In genomic region chr4:94339779-94340178, GRCh38 we compare ENCODE assay signal across 11 cellular contexts. TPM values are rescaled to one million over a fixed set of nuclear protein-coding genes. Genes with fewer than 3 reads are reported as not detected.
A peak's percentile ranks its signal among the peaks of the same experiment; 100 is the strongest.
DNase-seq lines count a peak whose midpoint lies in the region; ATAC-seq lines count a peak whose summit lies in the region.
"Had no signal": no experiment of that assay in that cellular context is flagged by ENCODE, and none has a peak within 500 bp of the region (broad histone marks: within the 10 kb centered on the region; RNA-seq: fewer than 3 reads in every experiment).

No MANE protein-coding gene starts in this region.

- intact Hi-C loops in activated T-helper 1 cell treated with anti-CD3 and anti-CD28 coated beads, Interleukin-12 subunit alpha, Interleukin-12 subunit beta, Interleukin-2, Interleukin-4 antibody, amounts not matched to agents 30 ng/mL and 10 ng/mL and 1 ng/mL, durations not matched to agents 14 hours and 24 hours and 36 hours (cut with micrococcal nuclease), result loop anchor here (1.0 to 2.0 kb wide), 4 partner anchors 10 to 133 kb away; partner anchors contain the start of genes PDLIM5 and SMARCAD1
- intact Hi-C loops in sciatic nerve (cut with DNase I), result no loop called here

- peak; percentile 1 for DNase-seq in activated CD8-positive, alpha-beta memory T cell treated with anti-CD3 and anti-CD28 coated beads, Interleukin-2, amount 50 U/mL, for 24 hours (ENCODE audit: extremely low read depth)
- DNase-seq in activated CD8-positive, alpha-beta memory T cell treated with anti-CD3 and anti-CD28 coated beads, Interleukin-2, amount 50 U/mL, for 48 hours, result no peak
- DNase-seq in activated T-helper 1 cell treated with anti-CD3 and anti-CD28 coated beads, Interleukin-12 subunit alpha, Interleukin-12 subunit beta, Interleukin-2, Interleukin-4 antibody, amounts not matched to agents 30 ng/mL and 10 ng/mL and 1 ng/mL, durations not matched to agents 14 hours and 24 hours and 36 hours (ENCODE audit: low spot score), result no peak
- DNase-seq in sciatic nerve (ENCODE audit: low spot score) (no peak), SW480 (ENCODE audit: low spot score) (no peak), NCI-H226 (no peak)
- DNase-seq: NCI-H345 had no signal

- ATAC-seq in sciatic nerve, result peak; percentile 39
- no peak for ATAC-seq in GM18861 (IDR thresholded peaks at IDR 0.05; ENCODE audit: unreplicated experiment)

- peaks cover 4 to 10% (median 9%) of the 10 kb centered on the region in 3 donors for H3K4me1 Mint-ChIP-seq in IgD-negative memory B cell
- peaks cover 27% of the 10 kb centered on the region for H3K4me1 Mint-ChIP-seq in activated T-helper 1 cell treated with anti-CD3 and anti-CD28 coated beads, Interleukin-12 subunit alpha, Interleukin-12 subunit beta, Interleukin-2, Interleukin-4 antibody, amounts not matched to agents 30 ng/mL and 10 ng/mL and 1 ng/mL, durations not matched to agents 14 hours and 24 hours and 36 hours (ENCODE audit: low read depth)
- H3K4me1 Mint-ChIP-seq: neural crest cell had no signal

- peak overlapping the region in 1 of 3 donors; percentile 80 for H3K27ac Mint-ChIP-seq in IgD-negative memory B cell
- peak overlapping the region; percentile 44 for H3K27ac Mint-ChIP-seq in activated T-helper 1 cell treated with anti-CD3 and anti-CD28 coated beads, Interleukin-12 subunit alpha, Interleukin-12 subunit beta, Interleukin-2, Interleukin-4 antibody, amounts not matched to agents 30 ng/mL and 10 ng/mL and 1 ng/mL, durations not matched to agents 14 hours and 24 hours and 36 hours

- no peaks in the 10 kb centered on the region for H3K36me3 Mint-ChIP-seq in IgD-negative memory B cell
- no peaks in the 10 kb centered on the region for H3K36me3 Mint-ChIP-seq in activated T-helper 1 cell treated with anti-CD3 and anti-CD28 coated beads, Interleukin-12 subunit alpha, Interleukin-12 subunit beta, Interleukin-2, Interleukin-4 antibody, amounts not matched to agents 30 ng/mL and 10 ng/mL and 1 ng/mL, durations not matched to agents 14 hours and 24 hours and 36 hours (ENCODE audit: low read depth)

- peaks cover 3% of the 10 kb centered on the region for H3K27me3 Mint-ChIP-seq in IgD-negative memory B cell
- H3K27me3 Mint-ChIP-seq in activated T-helper 1 cell treated with anti-CD3 and anti-CD28 coated beads, Interleukin-12 subunit alpha, Interleukin-12 subunit beta, Interleukin-2, Interleukin-4 antibody, amounts not matched to agents 30 ng/mL and 10 ng/mL and 1 ng/mL, durations not matched to agents 14 hours and 24 hours and 36 hours (ENCODE audit: insufficient read depth), result peaks cover 3% of the 10 kb centered on the region

- H3K4me3 Mint-ChIP-seq in IgD-negative memory B cell, result peak overlapping the region in 3 of 4 donors; percentile 74 to 92 (median 75)
- H3K4me3 Mint-ChIP-seq in activated T-helper 1 cell treated with anti-CD3 and anti-CD28 coated beads, Interleukin-12 subunit alpha, Interleukin-12 subunit beta, Interleukin-2, Interleukin-4 antibody, amounts not matched to agents 30 ng/mL and 10 ng/mL and 1 ng/mL, durations not matched to agents 14 hours and 24 hours and 36 hours, result peak overlapping the region; percentile 59
- H3K4me3 Mint-ChIP-seq: neural crest cell had no signal

- H3K9me3 Mint-ChIP-seq in IgD-negative memory B cell, result no peaks in the 10 kb centered on the region
- no peaks in the 10 kb centered on the region for H3K9me3 Mint-ChIP-seq in activated T-helper 1 cell treated with anti-CD3 and anti-CD28 coated beads, Interleukin-12 subunit alpha, Interleukin-12 subunit beta, Interleukin-2, Interleukin-4 antibody, amounts not matched to agents 30 ng/mL and 10 ng/mL and 1 ng/mL, durations not matched to agents 14 hours and 24 hours and 36 hours
- H3K9me3 Mint-ChIP-seq: neural crest cell had no signal

RNA-seq across cellular contexts. Expression of gene HPGDS, which starts 2.9 kb away (rescaled TPM):
- polyA plus RNA-seq in IgD-negative memory B cell, result not detected
- total RNA-seq in activated T-helper 1 cell treated with anti-CD3 and anti-CD28 coated beads, Interleukin-12 subunit alpha, Interleukin-12 subunit beta, Interleukin-2, Interleukin-4 antibody, amounts not matched to agents 30 ng/mL and 10 ng/mL and 1 ng/mL, durations not matched to agents 14 hours and 24 hours and 36 hours, result not detected in 2 replicates
- total RNA-seq in sciatic nerve, result 4.7 TPM
- total RNA-seq: dermis microvascular lymphatic vessel endothelial cell, neural crest cell had no signal
